In genomic region chrX:20056704-20057103, GRCh38 we compare ENCODE assay signal across 13 cellular contexts.
A peak's percentile ranks its signal among the peaks of the same experiment; 100 is the strongest.
DNase-seq lines count a peak whose midpoint lies in the region; ATAC-seq, FAIRE-seq and TF ChIP-seq lines count a peak whose summit lies in the region.
"Had no signal": no experiment of that assay in that cellular context is flagged by ENCODE, and none has a peak within 500 bp of the region (broad histone marks: within the 10 kb centered on the region; RNA-seq: fewer than 3 reads in every experiment).

No MANE protein-coding gene starts in this region.

- no peak for FAIRE-seq in H54 (lab: Jason Lieb, UNC)
- FAIRE-seq: GM18507, HTR-8/SVneo had no signal

- no peak for TF ChIP-seq POLR2A in H54 (IDR thresholded peaks at IDR 0.05; ENCODE audit: low read depth, low read length)

- ATAC-seq in GM18502 (IDR thresholded peaks at IDR 0.05; ENCODE audit: poor library complexity, unreplicated experiment) (peak; percentile 44), HG02763 (IDR thresholded peaks at IDR 0.05; ENCODE audit: unreplicated experiment) (peak; percentile 46), GM18858 (IDR thresholded peaks at IDR 0.05; ENCODE audit: unreplicated experiment) (no peak)
- ATAC-seq: body of pancreas; stimulated activated naive CD8-positive, alpha-beta T cell treated with anti-CD3 and anti-CD28 coated beads, Interleukin-15, Interleukin-2, amounts not matched to agents 100 U/mL and 50 U/mL, for 24 hours had no signal

- DNase-seq in NCI-H82 (lab: John Stamatoyannopoulos, UW) (peak; percentile 88), iris pigment epithelial cell (ENCODE audit: low read depth) (peak; percentile 25), H54 (ENCODE audit: insufficient read length, low spot score) (no peak)
- DNase-seq in central memory CD4-positive, alpha-beta T cell: no peak
- no peak for DNase-seq in stimulated activated naive CD4-positive, alpha-beta T cell (lab: John Stamatoyannopoulos, UW)
- DNase-seq: body of pancreas; COR-L47; stimulated activated naive CD8-positive, alpha-beta T cell treated with anti-CD3 and anti-CD28 coated beads, Interleukin-15, Interleukin-2, amounts not matched to agents 100 U/mL and 50 U/mL, for 24 hours had no signal

Comparison
In these comparisons a context has a peak if more than half of its experiments do, and no peak if none do; other contexts are left out.
1. DNase-seq: peak in NCI-H82 (single experiment) and iris pigment epithelial cell (single experiment); none in H54 (single experiment), central memory CD4-positive, alpha-beta T cell (single experiment) and stimulated activated naive CD4-positive, alpha-beta T cell (0 of 6).